Comparison of ENCODE assay signal across 25 cellular contexts in genomic region chr22:32207971-32208480, GRCh38. TPM values are rescaled to one million over a fixed set of nuclear protein-coding genes. Genes with fewer than 3 reads are reported as not detected.
"Had no signal": no experiment of that assay in that cellular context is flagged by ENCODE, and none has a peak within 500 bp of the region (broad histone marks: within the 10 kb centered on the region; RNA-seq: fewer than 3 reads in every experiment).

No MANE protein-coding gene starts in this region.

- H3K4me3 ChIP-seq: MG63, SJSA1, SK-N-MC had no signal

- H3K9me3 ChIP-seq: MG63, SJSA1 had no signal

- H3K36me3 ChIP-seq: MG63, SJSA1 had no signal

- H3K27ac ChIP-seq: SJSA1, SK-N-MC had no signal

- ATAC-seq: HepG2 had no signal

- DNase-seq: IMR-90, Karpas-422, KG1, MG63, NCI-H1092, NCI-H1105 treated with DMSO at 0.1 percent for 48 hours, NCI-H1417 treated with DMSO at 0.1 percent for 48 hours, NCI-H146, NCI-H1694 treated with DMSO at 0.1 percent for 48 hours, NCI-H1930, NCI-H2081, NCI-H2107, NCI-H2227 treated with DMSO at 0.1 percent for 48 hours, NCI-H524, NCI-H526 treated with DMSO at 0.1 percent for 48 hours, NCI-H774, Right ventricle myocardium superior, RPMI8226, SIG-M5 had no signal

- H3K4me1 ChIP-seq: SJSA1 had no signal

- FAIRE-seq: HepG2, RCC 7860 had no signal

RNA-seq across cellular contexts. Expression of gene RFPL2, which starts 3.2 kb away (rescaled TPM):
- total RNA-seq: HepG2, HT1080, IMR-90, Right ventricle myocardium superior, SJSA1 had no signal
- polyA plus RNA-seq: HepG2, IMR-90 had no signal

RNA-seq across cellular contexts. Expression of gene SLC5A4, which starts 47.1 kb away (rescaled TPM):
- total RNA-seq: HepG2, NCI-H460, Right ventricle myocardium superior, SJSA1 had no signal
- polyA plus RNA-seq: HepG2 had no signal

RNA-seq across cellular contexts. Expression of gene C22orf42, which starts 48.9 kb away (rescaled TPM):
- total RNA-seq: HepG2, HT1080, IMR-90, NCI-H460, Right ventricle myocardium superior, SJSA1 had no signal
- polyA plus RNA-seq: HepG2, IMR-90 had no signal
